ENCODE assay signal across 14 cellular contexts in genomic region chr21:33369586-33369985, GRCh38. TPM values are rescaled to one million over a fixed set of nuclear protein-coding genes. Genes with fewer than 3 reads are reported as not detected.
DNase-seq lines count a peak whose midpoint lies in the region; ATAC-seq and TF ChIP-seq lines count a peak whose summit lies in the region.
"Had no signal": no experiment of that assay in that cellular context is flagged by ENCODE, and none has a peak within 500 bp of the region (broad histone marks: within the 10 kb centered on the region; RNA-seq: fewer than 3 reads in every experiment).

No MANE protein-coding gene starts in this region.

- intact Hi-C loops in colonic mucosa (cut with DNase I) (no loop called here), upper lobe of right lung (cut with DNase I) (no loop called here)

- H3K4me1 ChIP-seq in colonic mucosa (no peaks in the 10 kb centered on the region), upper lobe of right lung (no peaks in the 10 kb centered on the region)

- no peaks in the 10 kb centered on the region for H3K36me3 ChIP-seq in colonic mucosa
- H3K36me3 ChIP-seq in upper lobe of right lung: no peaks in the 10 kb centered on the region
- H3K36me3 ChIP-seq: BLaER1 had no signal

- H3K9me3 ChIP-seq in colonic mucosa (no peaks in the 10 kb centered on the region), upper lobe of right lung (peaks cover 11% of the 10 kb centered on the region)

- H3K27me3 ChIP-seq in colonic mucosa (no peaks in the 10 kb centered on the region), upper lobe of right lung (no peaks in the 10 kb centered on the region)
- H3K27me3 ChIP-seq: BLaER1 had no signal

- H3K4me3 Mint-ChIP-seq in activated naive CD8-positive, alpha-beta T cell treated with anti-CD3 and anti-CD28 coated beads, Interleukin-2, amount 10 ng/mL, durations not matched to agents 7 days and 5 days: no peak overlapping the region
- no peak overlapping the region for H3K4me3 Mint-ChIP-seq in activated naive CD8-positive, alpha-beta T cell treated with anti-CD3 and anti-CD28 coated beads, Interleukin-2, amount 50 U/mL, for 24 hours
- no peak overlapping the region for H3K4me3 Mint-ChIP-seq in memory B cell
- H3K4me3 Mint-ChIP-seq: GM23338, H9 had no signal

- H3K27ac Mint-ChIP-seq in activated naive CD8-positive, alpha-beta T cell treated with anti-CD3 and anti-CD28 coated beads, Interleukin-2, amount 10 ng/mL, durations not matched to agents 7 days and 5 days: peak overlapping the region; percentile 28
- H3K27ac Mint-ChIP-seq in activated naive CD8-positive, alpha-beta T cell treated with anti-CD3 and anti-CD28 coated beads, Interleukin-2, amount 50 U/mL, for 24 hours: no peak overlapping the region
- H3K27ac Mint-ChIP-seq in memory B cell: peak overlapping the region; percentile 79
- H3K27ac Mint-ChIP-seq: GM23338, H9 had no signal

- TF ChIP-seq CTCF in colonic mucosa (IDR thresholded peaks at IDR 0.05): no peak
- no peak for TF ChIP-seq CTCF in upper lobe of right lung (IDR thresholded peaks at IDR 0.05)

- H3K36me3 Mint-ChIP-seq in activated naive CD8-positive, alpha-beta T cell treated with anti-CD3 and anti-CD28 coated beads, Interleukin-2, amount 10 ng/mL, durations not matched to agents 7 days and 5 days: peaks cover 25% of the 10 kb centered on the region
- H3K36me3 Mint-ChIP-seq in activated naive CD8-positive, alpha-beta T cell treated with anti-CD3 and anti-CD28 coated beads, Interleukin-2, amount 50 U/mL, for 24 hours (ENCODE audit: low read depth): peaks cover 12% of the 10 kb centered on the region
- peaks cover 9% of the 10 kb centered on the region for H3K36me3 Mint-ChIP-seq in memory B cell
- H3K36me3 Mint-ChIP-seq: IgD-negative memory B cell had no signal

- POLR2A ChIA-PET in activated naive CD8-positive, alpha-beta T cell treated with anti-CD3 and anti-CD28 coated beads, Interleukin-2, amount 10 ng/mL, durations not matched to agents 7 days and 5 days (lab: Charles Lee): interaction anchor here (0.5 kb wide), 1 partner anchor 14 kb away, joined by 5 read pairs; no protein-coding TSS in a partner anchor

- H3K27ac ChIP-seq in colonic mucosa: peak overlapping the region; percentile 22
- H3K27ac ChIP-seq in upper lobe of right lung: no peak overlapping the region
- H3K27ac ChIP-seq: A549, BLaER1 had no signal

- H3K4me1 Mint-ChIP-seq in activated naive CD8-positive, alpha-beta T cell treated with anti-CD3 and anti-CD28 coated beads, Interleukin-2, amount 10 ng/mL, durations not matched to agents 7 days and 5 days: peaks cover 6% of the 10 kb centered on the region
- H3K4me1 Mint-ChIP-seq in activated naive CD8-positive, alpha-beta T cell treated with anti-CD3 and anti-CD28 coated beads, Interleukin-2, amount 50 U/mL, for 24 hours: peaks cover 7% of the 10 kb centered on the region
- peaks cover 33% of the 10 kb centered on the region for H3K4me1 Mint-ChIP-seq in memory B cell
- H3K4me1 Mint-ChIP-seq: GM23338 had no signal

- DNase-seq in activated naive CD8-positive, alpha-beta T cell treated with anti-CD3 and anti-CD28 coated beads, Interleukin-2, amount 10 ng/mL, durations not matched to agents 7 days and 5 days: no peak
- no peak for DNase-seq in activated naive CD8-positive, alpha-beta T cell treated with anti-CD3 and anti-CD28 coated beads, Interleukin-2, amount 50 U/mL, for 24 hours
- no peak for DNase-seq in colonic mucosa
- DNase-seq in memory B cell (ENCODE audit: low spot score in 2 of 2): no peak
- DNase-seq in upper lobe of right lung: peak; percentile 18
- no peak for DNase-seq in NCI-H2196 treated with DMSO at 0.1 percent for 48 hours (lab: John Stamatoyannopoulos, UW; ENCODE audit: unreplicated experiment)
- DNase-seq in stimulated activated CD4-positive, alpha-beta T cell treated with anti-CD3 and anti-CD28 coated beads, Interleukin-15, amount 100 ng/mL, for 24 hours: no peak
- DNase-seq: DMS53, GF-D8, H9 had no signal

- H3K27me3 Mint-ChIP-seq in activated naive CD8-positive, alpha-beta T cell treated with anti-CD3 and anti-CD28 coated beads, Interleukin-2, amount 10 ng/mL, durations not matched to agents 7 days and 5 days: peaks cover 10% of the 10 kb centered on the region
- no peaks in the 10 kb centered on the region for H3K27me3 Mint-ChIP-seq in activated naive CD8-positive, alpha-beta T cell treated with anti-CD3 and anti-CD28 coated beads, Interleukin-2, amount 50 U/mL, for 24 hours
- no peaks in the 10 kb centered on the region for H3K27me3 Mint-ChIP-seq in memory B cell

- H3K9ac ChIP-seq in colonic mucosa (ENCODE audit: low read depth in 2 of 2, low read length in 2 of 2): no peak overlapping the region
- H3K9ac ChIP-seq: BLaER1 had no signal

- H3K4me3 ChIP-seq in colonic mucosa: no peak overlapping the region
- no peak overlapping the region for H3K4me3 ChIP-seq in upper lobe of right lung
- H3K4me3 ChIP-seq: A549, BLaER1, GM23338 had no signal

- peaks cover 21% of the 10 kb centered on the region for H3K9me3 Mint-ChIP-seq in activated naive CD8-positive, alpha-beta T cell treated with anti-CD3 and anti-CD28 coated beads, Interleukin-2, amount 10 ng/mL, durations not matched to agents 7 days and 5 days
- peaks cover 27% of the 10 kb centered on the region for H3K9me3 Mint-ChIP-seq in activated naive CD8-positive, alpha-beta T cell treated with anti-CD3 and anti-CD28 coated beads, Interleukin-2, amount 50 U/mL, for 24 hours
- peaks cover 8% of the 10 kb centered on the region for H3K9me3 Mint-ChIP-seq in memory B cell

- ATAC-seq in activated naive CD8-positive, alpha-beta T cell treated with anti-CD3 and anti-CD28 coated beads, Interleukin-2, amount 10 ng/mL, durations not matched to agents 7 days and 5 days (ENCODE audit: low read depth): no peak
- no peak for ATAC-seq in activated naive CD8-positive, alpha-beta T cell treated with anti-CD3 and anti-CD28 coated beads, Interleukin-2, amount 50 U/mL, for 24 hours
- ATAC-seq in memory B cell (ENCODE audit: low read depth) (no peak), upper lobe of right lung (no peak)
- ATAC-seq: A549, GM23338 had no signal

RNA-seq across cellular contexts. Expression of gene IFNGR2, which starts 33.6 kb away (rescaled TPM):
- 10 to 100 TPM; 17.8 to 18.8 TPM for total RNA-seq in activated naive CD8-positive, alpha-beta T cell treated with anti-CD3 and anti-CD28 coated beads, Interleukin-2, amount 10 ng/mL, durations not matched to agents 7 days and 5 days
- 100 to 1,000 TPM in 1 of 2 donors, 10 to 100 TPM in 1; 53.7 to 128 TPM for total RNA-seq in colonic mucosa
- total RNA-seq in upper lobe of right lung: 69.3 TPM

RNA-seq across cellular contexts. Expression of gene IFNAR1, which starts 44.8 kb away (rescaled TPM):
- total RNA-seq in activated naive CD8-positive, alpha-beta T cell treated with anti-CD3 and anti-CD28 coated beads, Interleukin-2, amount 10 ng/mL, durations not matched to agents 7 days and 5 days: 10 to 100 TPM; 35.7 to 36.3 TPM
- total RNA-seq in colonic mucosa: 10 to 100 TPM; 32.3 to 62.2 TPM
- total RNA-seq in upper lobe of right lung: 72.1 TPM
